ENCODE assay signal across 8 cellular contexts in genomic region chr12:120445911-120446909, GRCh38. TPM values are rescaled to one million over a fixed set of nuclear protein-coding genes. Genes with fewer than 3 reads are reported as not detected.
DNase-seq lines count a peak whose midpoint lies in the region; ATAC-seq and TF ChIP-seq lines count a peak whose summit lies in the region.

Gene GATC (plus strand): TSS chr12:120446444. CDS start chr12:120446481, 37 bp downstream.
Gene TRIAP1 (minus strand): TSS chr12:120446384. CDS start chr12:120446372, 12 bp downstream.

- peak; percentile 90 for DNase-seq in GM10248 (ENCODE audit: extremely low spot score)
- DNase-seq in HFF-Myc (ENCODE audit: extremely low read depth, low read depth) = peak; percentile 46
- peak; percentile 75 for DNase-seq in MV-4-11 (lab: John Stamatoyannopoulos, UW)
- peak; percentile 92 for DNase-seq in glutamatergic neuron
- DNase-seq in osteocyte (ENCODE audit: extremely low spot score, unreplicated experiment) = peak; percentile 93

- no peaks in the 10 kb centered on the region for H3K27me3 Mint-ChIP-seq in activated naive CD4-positive, alpha-beta T cell treated with anti-CD3 and anti-CD28 coated beads, Interleukin-2, amount 50 U/mL, for 24 hours
- peaks cover 8% of the 10 kb centered on the region for H3K27me3 Mint-ChIP-seq in glutamatergic neuron (ENCODE audit: unreplicated experiment)
- H3K27me3 Mint-ChIP-seq in osteocyte (ENCODE audit: unreplicated experiment) = no peaks in the 10 kb centered on the region

- CTCF ChIA-PET in GM10248 (lab: Yijun Ruan, JAX) = interaction anchor here (0.8 to 2.3 kb wide), 3 partner anchors 11 to 22 kb away, joined by 3 to 9 read pairs (median 6); no protein-coding TSS in a partner anchor

- peak within 1 kb of the TSS; percentile 94 for H3K27ac Mint-ChIP-seq in activated naive CD4-positive, alpha-beta T cell treated with anti-CD3 and anti-CD28 coated beads, Interleukin-2, amount 50 U/mL, for 24 hours
- peak within 1 kb of the TSS; percentile 86 for H3K27ac Mint-ChIP-seq in glutamatergic neuron (ENCODE audit: unreplicated experiment)
- H3K27ac Mint-ChIP-seq in osteocyte (ENCODE audit: unreplicated experiment) = peak within 1 kb of the TSS; percentile 95

- no peaks in the 10 kb centered on the region for H3K27me3 ChIP-seq in thymus (ENCODE audit: control insufficient read depth, insufficient read depth)

- TF ChIP-seq CTCF in GM10248 (IDR thresholded peaks at IDR 0.05; ENCODE audit: control extremely low read depth, extremely low read depth, low read depth, missing control alignments) (no peak), HFF-Myc (IDR thresholded peaks at IDR 0.05; ENCODE audit: low read depth, low read length, missing control alignments) (no peak), glutamatergic neuron (IDR thresholded peaks at IDR 0.05; ENCODE audit: partially characterized antibody, unreplicated experiment) (no peak), osteocyte (IDR thresholded peaks at IDR 0.05) (no peak)

- H3K36me3 ChIP-seq in thymus (ENCODE audit: control insufficient read depth, insufficient read depth) = peaks cover 24% of the 10 kb centered on the region

- POLR2A ChIA-PET in GM10248 (lab: Yijun Ruan, JAX) = no interaction called here

- peaks cover 27% of the 10 kb centered on the region for H3K4me1 Mint-ChIP-seq in activated naive CD4-positive, alpha-beta T cell treated with anti-CD3 and anti-CD28 coated beads, Interleukin-2, amount 50 U/mL, for 24 hours
- H3K4me1 Mint-ChIP-seq in glutamatergic neuron (ENCODE audit: low read depth, unreplicated experiment) = peaks cover 3% of the 10 kb centered on the region
- peaks cover 26% of the 10 kb centered on the region for H3K4me1 Mint-ChIP-seq in osteocyte (ENCODE audit: unreplicated experiment)

- peak within 1 kb of the TSS; percentile 90 for H3K27ac ChIP-seq in thymus (ENCODE audit: low read depth)

- peaks cover 4% of the 10 kb centered on the region for H3K36me3 Mint-ChIP-seq in activated naive CD4-positive, alpha-beta T cell treated with anti-CD3 and anti-CD28 coated beads, Interleukin-2, amount 50 U/mL, for 24 hours
- no peaks in the 10 kb centered on the region for H3K36me3 Mint-ChIP-seq in glutamatergic neuron (ENCODE audit: unreplicated experiment)
- peaks cover 11% of the 10 kb centered on the region for H3K36me3 Mint-ChIP-seq in osteocyte (ENCODE audit: unreplicated experiment)

- H3K4me3 Mint-ChIP-seq in activated naive CD4-positive, alpha-beta T cell treated with anti-CD3 and anti-CD28 coated beads, Interleukin-2, amount 50 U/mL, for 24 hours = peak within 1 kb of the TSS; percentile 95
- peak within 1 kb of the TSS; percentile 99 for H3K4me3 Mint-ChIP-seq in glutamatergic neuron (ENCODE audit: unreplicated experiment)
- peak within 1 kb of the TSS; percentile 98 for H3K4me3 Mint-ChIP-seq in osteocyte (ENCODE audit: unreplicated experiment)

- H3K4me3 ChIP-seq in HFF-Myc (replicated peaks; ENCODE audit: low read depth, low read length) (peak within 1 kb of the TSS; percentile 86), thymus (ENCODE audit: low read length) (peak within 1 kb of the TSS; percentile 96)

- WGBS in thymus = under 1% methylated on average over 80 of the region's 80 CpGs

- no peaks in the 10 kb centered on the region for H3K9me3 Mint-ChIP-seq in activated naive CD4-positive, alpha-beta T cell treated with anti-CD3 and anti-CD28 coated beads, Interleukin-2, amount 50 U/mL, for 24 hours
- H3K9me3 Mint-ChIP-seq in glutamatergic neuron (ENCODE audit: unreplicated experiment) = peaks cover 9% of the 10 kb centered on the region
- H3K9me3 Mint-ChIP-seq in osteocyte (ENCODE audit: unreplicated experiment) = no peaks in the 10 kb centered on the region

- H3K9me3 ChIP-seq in thymus (ENCODE audit: control insufficient read depth) = peaks cover 2% of the 10 kb centered on the region

- peaks cover 4% of the 10 kb centered on the region for H3K4me1 ChIP-seq in thymus (ENCODE audit: control insufficient read depth, insufficient read depth, low read length)

- peak; percentile 93 for ATAC-seq in SK-N-SH treated with all-trans-retinoic acid at 6 μM for 48 hours

TF ChIP-seq in SK-N-SH treated with all-trans-retinoic acid at 6 μM for 48 hours, 23 proteins besides CTCF, POLR2A, EP300 and RAD21:
- no peak for TF ChIP-seq ARNTL (CRISPR knock-in tag; IDR thresholded peaks at IDR 0.05; ENCODE audit: borderline replicate concordance, low read depth)
- peak; percentile 21; the same call in 1 of the 2 replicates for TF ChIP-seq PATZ1 (CRISPR knock-in tag; IDR thresholded peaks at IDR 0.05; ENCODE audit: borderline replicate concordance)

RNA-seq across cellular contexts. Expression of gene GATC, which starts in this region (rescaled TPM):
- 16.8 TPM for total RNA-seq in glutamatergic neuron (ENCODE audit: unreplicated experiment)
- total RNA-seq in osteocyte = 16.1 and 21.1 TPM in 2 replicates
- 14.4 TPM for polyA plus RNA-seq in thymus

RNA-seq across cellular contexts. Expression of gene TRIAP1, which starts in this region (rescaled TPM):
- total RNA-seq in glutamatergic neuron (ENCODE audit: unreplicated experiment) = 25.2 TPM
- 23.9 and 25.6 TPM in 2 replicates for total RNA-seq in osteocyte
- 50.3 TPM for polyA plus RNA-seq in thymus

Comparison
In these comparisons a context has a peak if more than half of its experiments do, and no peak if none do; other contexts are left out.
1. Peak in every context shown above with its lines: DNase-seq, ATAC-seq, H3K4me3 ChIP-seq and H3K27ac ChIP-seq.